Comparison of ENCODE assay signal across 9 cellular contexts in genomic region chr22:26398741-26399153, GRCh38.
DNase-seq lines count a peak whose midpoint lies in the region; ATAC-seq and TF ChIP-seq lines count a peak whose summit lies in the region.
"Had no signal": no experiment of that assay in that cellular context is flagged by ENCODE, and none has a peak within 500 bp of the region (broad histone marks: within the 10 kb centered on the region; RNA-seq: fewer than 3 reads in every experiment).

No MANE protein-coding gene starts in this region.

- DNase-seq in NCI-H1417 (lab: John Stamatoyannopoulos, UW) = peak; percentile 21 to 63 (median 60)
- no peak for DNase-seq in NCI-H1417 treated with DMSO at 0.1 percent for 48 hours (lab: John Stamatoyannopoulos, UW)
- DNase-seq in NB4 (ENCODE audit: low read depth) = peak; percentile 70
- DNase-seq in caudate nucleus (lab: John Stamatoyannopoulos, UW) = peak in 42 of 61 donors; percentile 9 to 85 (median 40)
- DNase-seq in kidney tubule cell (ENCODE audit: low spot score) = peak; percentile 58
- DNase-seq in stimulated activated CD4-positive, alpha-beta T cell treated with anti-CD3 and anti-CD28 coated beads, Interleukin-2, amount 100 ng/mL, for 48 hours = peak; percentile 23 to 41

- TF ChIP-seq CTCF in NB4 (IDR thresholded peaks at IDR 0.05; ENCODE audit: low read depth, low read length) = peak; percentile 68
- peak; percentile 51 for TF ChIP-seq CTCF in WI38 (IDR thresholded peaks at IDR 0.05; ENCODE audit: low read depth, low read length)

- H3K4me3 ChIP-seq in NB4 (ENCODE audit: low read depth, low read length) (no peak overlapping the region), WI38 (ENCODE audit: low read depth, low read length) (no peak overlapping the region)
- H3K4me3 ChIP-seq: BLaER1 treated with 17β-estradiol and CSF1 and Interleukin-3, amounts not matched to agents 10 nM and 100 nM had no signal

- ATAC-seq in HG02840 (IDR thresholded peaks at IDR 0.05; ENCODE audit: low FRiP score, unreplicated experiment) = no peak

- H3K27ac ChIP-seq in caudate nucleus (ENCODE audit: low read depth, low read length) = no peak overlapping the region
- H3K27ac ChIP-seq: BLaER1 treated with 17β-estradiol and CSF1 and Interleukin-3, amounts not matched to agents 10 nM and 100 nM had no signal

- TF ChIP-seq POLR2A in NB4 (IDR thresholded peaks at IDR 0.05; ENCODE audit: extremely low read depth, insufficient read length) = no peak
